Comparison of ENCODE assay signal across 15 cellular contexts in genomic region chr2:43445248-43445647, GRCh38.
DNase-seq lines count a peak whose midpoint lies in the region; ATAC-seq, FAIRE-seq and TF ChIP-seq lines count a peak whose summit lies in the region.
"Had no signal": no experiment of that assay in that cellular context is flagged by ENCODE, and none has a peak within 500 bp of the region (broad histone marks: within the 10 kb centered on the region; RNA-seq: fewer than 3 reads in every experiment).

No MANE protein-coding gene starts in this region.

- peak overlapping the region; percentile 68 for H3K27ac Mint-ChIP-seq in osteocyte (ENCODE audit: unreplicated experiment)
- H3K27ac Mint-ChIP-seq: progenitor cell of endocrine pancreas had no signal

- no peak for TF ChIP-seq POLR2A in heart left ventricle (IDR thresholded peaks at IDR 0.05)

- ATAC-seq in heart left ventricle (peak in 3 of 4 donors; percentile 15 to 68 (median 51)), left ventricle myocardium superior (peak; percentile 70), HG03342 (IDR thresholded peaks at IDR 0.05; ENCODE audit: unreplicated experiment) (no peak)
- ATAC-seq: upper lobe of right lung had no signal

- no peaks in the 10 kb centered on the region for H3K27me3 Mint-ChIP-seq in osteocyte (ENCODE audit: unreplicated experiment)
- H3K27me3 Mint-ChIP-seq: progenitor cell of endocrine pancreas had no signal

- H3K27me3 ChIP-seq in heart left ventricle (no peaks in the 10 kb centered on the region), small intestine (ENCODE audit: control insufficient read depth in 2 of 2, insufficient read depth in 2 of 2, low read length in 2 of 2) (no peaks in the 10 kb centered on the region)
- H3K27me3 ChIP-seq: colonic mucosa, upper lobe of right lung had no signal

- no peak overlapping the region for H3K4me3 Mint-ChIP-seq in osteocyte (ENCODE audit: unreplicated experiment)

- intact Hi-C loops in heart left ventricle (cut with DNase I), result no loop called here
- intact Hi-C loops in cardiac septum (cut with DNase I), result no loop called here
- intact Hi-C loops in left ventricle myocardium superior (cut with micrococcal nuclease), result no loop called here

- H3K9me3 ChIP-seq in heart left ventricle (peaks cover 0 to 5% (median 0%) of the 10 kb centered on the region in 12 donors), small intestine (ENCODE audit: control insufficient read depth, low read depth) (no peaks in the 10 kb centered on the region)
- H3K9me3 ChIP-seq: colonic mucosa, upper lobe of right lung had no signal

- H3K4me1 ChIP-seq in heart left ventricle, result peaks cover 0 to 33% (median 4%) of the 10 kb centered on the region in 12 donors
- peaks cover 0 to 3% of the 10 kb centered on the region in 2 donors for H3K4me1 ChIP-seq in small intestine (ENCODE audit: control insufficient read depth in 2 of 2, insufficient read depth in 1 of 2, low read depth in 1 of 2, low read length in 1 of 2)
- H3K4me1 ChIP-seq: upper lobe of right lung had no signal

- DNase-seq in heart left ventricle, result peak in 1 of 5 donors; percentile 18
- DNase-seq in cardiac septum (ENCODE audit: low spot score), result no peak
- DNase-seq in left ventricle myocardium superior, result no peak
- no peak for DNase-seq in osteocyte (ENCODE audit: extremely low spot score, unreplicated experiment)
- DNase-seq in NCI-H2081 (lab: John Stamatoyannopoulos, UW), result no peak
- DNase-seq in small intestine, result no peak
- no peak for DNase-seq in T-helper 2 cell
- DNase-seq: activated CD4-positive, alpha-beta T cell treated with anti-CD3 and anti-CD28 coated beads for 48 hours; colonic mucosa; COR-L47; NCI-H2029; stimulated activated CD8-positive, alpha-beta memory T cell treated with anti-CD3 and anti-CD28 coated beads, Interleukin-4, amount 100 ng/mL, for 48 hours; upper lobe of right lung had no signal

- H3K27ac ChIP-seq in heart left ventricle, result peak overlapping the region in 7 of 12 donors; percentile 22 to 70 (median 60)
- no peak overlapping the region for H3K27ac ChIP-seq in small intestine (ENCODE audit: low read depth in 1 of 2, low read length in 1 of 2)
- H3K27ac ChIP-seq: colonic mucosa, upper lobe of right lung had no signal

- 50 to 65% (median 54%) methylated on average over 4 of the region's 4 CpGs for WGBS in heart left ventricle, 4 donors
- WGBS in small intestine, 3 donors, result 73 to 96% (median 86%) methylated on average over 4 of the region's 4 CpGs

- H3K4me3 ChIP-seq in heart left ventricle (no peak overlapping the region), small intestine (ENCODE audit: low read depth in 1 of 2, low read length in 2 of 2) (no peak overlapping the region)
- H3K4me3 ChIP-seq: colonic mucosa, upper lobe of right lung had no signal

- H3K36me3 ChIP-seq in heart left ventricle, result peaks cover 0 to 7% (median 0%) of the 10 kb centered on the region in 9 donors
- peaks cover 0 to 4% of the 10 kb centered on the region in 2 donors for H3K36me3 ChIP-seq in small intestine (ENCODE audit: control insufficient read depth in 2 of 2, insufficient read depth in 2 of 2, low read length in 2 of 2)
- H3K36me3 ChIP-seq: colonic mucosa, upper lobe of right lung had no signal

- H3K9me3 Mint-ChIP-seq in osteocyte (ENCODE audit: unreplicated experiment), result peaks cover 5% of the 10 kb centered on the region

- H3K36me3 Mint-ChIP-seq in osteocyte (ENCODE audit: unreplicated experiment), result peaks cover 24% of the 10 kb centered on the region

- peaks cover 10% of the 10 kb centered on the region for H3K4me1 Mint-ChIP-seq in osteocyte (ENCODE audit: unreplicated experiment)

- no peak for FAIRE-seq in small intestine (lab: Jason Lieb, UNC)

- TF ChIP-seq CTCF in heart left ventricle (IDR thresholded peaks at IDR 0.05), result no peak
- TF ChIP-seq CTCF in osteocyte (IDR thresholded peaks at IDR 0.05), result no peak

Comparison
In these comparisons a context has a peak if more than half of its experiments do, and no peak if none do; other contexts are left out.
1. H3K27ac ChIP-seq: peak in heart left ventricle (7 of 12); none in small intestine (0 of 2).